ENCODE assay signal across 8 cellular contexts in genomic region chr11:125451400-125452124, GRCh38. TPM values are rescaled to one million over a fixed set of nuclear protein-coding genes. Genes with fewer than 3 reads are reported as not detected.
DNase-seq lines count a peak whose midpoint lies in the region; ATAC-seq and TF ChIP-seq lines count a peak whose summit lies in the region.

No MANE protein-coding gene starts in this region.

- H2AFZ ChIP-seq in GM23248, result peak overlapping the region; percentile 62

- WGBS in GM23248 (ENCODE audit: low coverage in 1 of 2, low lambda C conversion rate in 2 of 2, missing lambda C conversion rate in 2 of 2), 2 experiments, result 19 to 25% methylated on average over 10 of the region's 10 CpGs
- 9 to 17% methylated on average over 10 of the region's 10 CpGs for WGBS in heart right ventricle, 2 donors

- H3K4me2 ChIP-seq in DOHH2 (ENCODE audit: low read length) (peak overlapping the region; percentile 12; the same call in 1 of the 2 replicates), GM23248 (ENCODE audit: unreplicated experiment) (no peak overlapping the region)

- H3K4me3 ChIP-seq in DOHH2 (ENCODE audit: low read length) (no peak overlapping the region), GM23248 (no peak overlapping the region), heart right ventricle (peak overlapping the region in 8 of 10 donors; percentile 2 to 39 (median 31))

- 0 out of 2 replicates have a peak, but pooled peaks cover 2% of the 10 kb centered on the region for H3K27me3 ChIP-seq in DOHH2 (ENCODE audit: control insufficient read depth, low read length)
- no peaks in the 10 kb centered on the region for H3K27me3 ChIP-seq in GM23248 (replicated peaks; ENCODE audit: insufficient read depth)
- H3K27me3 ChIP-seq in heart right ventricle, result no peaks in the 10 kb centered on the region

- H3K27ac ChIP-seq in DOHH2 (ENCODE audit: low read depth, low read length) (no peak overlapping the region), GM23248 (no peak overlapping the region), heart right ventricle (peak overlapping the region; percentile 1 to 84 (median 56))

- H3K36me3 ChIP-seq in DOHH2 (ENCODE audit: control insufficient read depth, low read length), result no peaks in the 10 kb centered on the region
- H3K36me3 ChIP-seq in GM23248 (ENCODE audit: low read depth), result no peaks in the 10 kb centered on the region
- peaks cover 0 to 16% (median 0%) of the 10 kb centered on the region in 9 donors for H3K36me3 ChIP-seq in heart right ventricle

- H3K9me2 ChIP-seq in DOHH2 (replicated peaks; ENCODE audit: control insufficient read depth, low read length), result no peaks in the 10 kb centered on the region
- H3K9me2 ChIP-seq in GM23248 (ENCODE audit: insufficient read depth), result no peaks in the 10 kb centered on the region

- H3F3A ChIP-seq in DOHH2 (ENCODE audit: control insufficient read depth, insufficient read depth) (no peaks in the 10 kb centered on the region), GM23248 (ENCODE audit: insufficient read depth) (peaks cover 9% of the 10 kb centered on the region)

- H4K20me1 ChIP-seq in DOHH2 (ENCODE audit: control insufficient read depth, insufficient read depth, low read depth, low read length), result no peaks in the 10 kb centered on the region
- no peaks in the 10 kb centered on the region for H4K20me1 ChIP-seq in GM23248 (ENCODE audit: insufficient read depth)

- ATAC-seq in heart right ventricle, result peak; percentile 72 to 92 (median 88)

- no peak overlapping the region for H3K9ac ChIP-seq in GM23248

- intact Hi-C loops in heart right ventricle (cut with DNase I), result no loop called here

- peak; percentile 20 for DNase-seq in GM23248
- DNase-seq in SK-MEL-5 (ENCODE audit: low read depth, low spot score), result peak; percentile 73
- DNase-seq in heart right ventricle, result peak; percentile 59 to 70
- peak; percentile 94 for DNase-seq in putamen (ENCODE audit: low spot score)
- DNase-seq in NCI-H2107 treated with DMSO at 0.1 percent for 48 hours (lab: John Stamatoyannopoulos, UW; ENCODE audit: unreplicated experiment), result no peak
- DNase-seq in NCI-H146 (lab: John Stamatoyannopoulos, UW), result no peak
- no peak for DNase-seq in cerebellar nuclear complex (lab: John Stamatoyannopoulos, UW)

- in situ Hi-C loops in GM23248 (cut with MboI) (no loop called here), SK-MEL-5 (cut with HindIII; ENCODE audit: low pct_unique_long_range_greater_than_20kb, low sequenced_read_pairs) (no loop called here)

- H3K9me3 ChIP-seq in DOHH2 (ENCODE audit: control insufficient read depth, insufficient read depth, low read length) (no peaks in the 10 kb centered on the region), GM23248 (ENCODE audit: low read depth) (no peaks in the 10 kb centered on the region), heart right ventricle (no peaks in the 10 kb centered on the region)

- peaks cover 11% of the 10 kb centered on the region for H3K4me1 ChIP-seq in DOHH2 (ENCODE audit: control insufficient read depth, low read length)
- H3K4me1 ChIP-seq in GM23248 (ENCODE audit: insufficient read depth), result peaks cover 13% of the 10 kb centered on the region
- peaks cover 5 to 23% (median 16%) of the 10 kb centered on the region in 9 donors for H3K4me1 ChIP-seq in heart right ventricle

- H3K79me2 ChIP-seq in DOHH2 (ENCODE audit: control insufficient read depth, low read length) (no peaks in the 10 kb centered on the region), GM23248 (ENCODE audit: insufficient read depth) (no peaks in the 10 kb centered on the region)

- TF ChIP-seq CTCF in DOHH2 (IDR thresholded peaks at IDR 0.05; ENCODE audit: low read depth, low read length, poor library complexity, severe bottlenecking), result no peak
- TF ChIP-seq CTCF in heart right ventricle (IDR thresholded peaks at IDR 0.05), result no peak

RNA-seq across cellular contexts. Expression of gene FEZ1, which starts 44.5 kb away (rescaled TPM):
- 35.9 and 53.9 TPM in 2 replicates for total RNA-seq in GM23248 (2014; rRNA removed; shearing (Covaris generic))
- polyA plus RNA-seq in GM23248 (2016; fragmentation: Nextera tagmentation; extraction: Ambion mirVana), result 58.8 and 64.1 TPM in 2 replicates
- total RNA-seq in SK-MEL-5 (2014; rRNA removed; shearing (Covaris generic)), result 1.6 and 2.2 TPM in 2 replicates
- 4.0 and 6.6 TPM in 2 replicates for polyA plus RNA-seq in SK-MEL-5 (2015; cell fraction: cytosol; rRNA removed)
- 0.60 TPM in 1 of 2 replicates, not detected in the other for polyA plus RNA-seq in SK-MEL-5 (2015; cell fraction: nucleus; rRNA removed)
- 10 to 100 TPM; 18.3 to 53.0 (median 33.2) TPM for total RNA-seq in heart right ventricle
- 10 to 100 TPM; 18.4 to 18.7 TPM for polyA plus RNA-seq in heart right ventricle

Comparison
In these comparisons a context has a peak if more than half of its experiments do, and no peak if none do; other contexts are left out.
1. H3K27ac ChIP-seq: peak in heart right ventricle (10 of 10); none in DOHH2 (single experiment) and GM23248 (single experiment).
2. H3K4me3 ChIP-seq: peak in heart right ventricle (8 of 10); none in DOHH2 (single experiment) and GM23248 (single experiment).
3. DNase-seq: peak in GM23248 (single experiment), SK-MEL-5 (single experiment), heart right ventricle (2 of 2) and putamen (single experiment); none in NCI-H2107 treated with DMSO at 0.1 percent for 48 hours (single experiment), NCI-H146 (single experiment) and cerebellar nuclear complex (0 of 2).